In genomic region chr22:40176921-40177737, GRCh38 we compare ENCODE assay signal across 1 cellular context.
TF ChIP-seq lines count a peak whose summit lies in the region.

No MANE protein-coding gene starts in this region.

TF ChIP-seq in HEK293, 187 proteins besides CTCF, POLR2A, EP300 and RAD21 (continued from another document and continues in another):
- TF ChIP-seq ZNF518A (tag by site-specific recombination; conservative IDR thresholded peaks at IDR 0.05; ENCODE audit: low read depth) (no peak), ZNF398 (tag by site-specific recombination; IDR thresholded peaks at IDR 0.05) (peak; percentile 63), ZNF391 (tag by site-specific recombination; IDR thresholded peaks at IDR 0.05; ENCODE audit: borderline replicate concordance, low read depth) (no peak), PRDM10 (tag by site-specific recombination; IDR thresholded peaks at IDR 0.05) (peak; percentile 30; the same call in 1 of the 2 replicates), ZNF701 (tag by site-specific recombination; IDR thresholded peaks at IDR 0.05) (no peak), ZNF449 (tag by site-specific recombination; IDR thresholded peaks at IDR 0.05) (no peak), BCL6B (tag by site-specific recombination; IDR thresholded peaks at IDR 0.05) (no peak), BCL11A (tag by site-specific recombination; IDR thresholded peaks at IDR 0.05; ENCODE audit: low read depth) (no peak), WT1 (tag by site-specific recombination; IDR thresholded peaks at IDR 0.05) (peak; percentile 67), ZIC2 (tag by site-specific recombination; IDR thresholded peaks at IDR 0.05) (peak; percentile 75), ZNF791 (tag by site-specific recombination; IDR thresholded peaks at IDR 0.05) (no peak), YY2 (tag by site-specific recombination; IDR thresholded peaks at IDR 0.05) (no peak), ZNF174 (tag by site-specific recombination; IDR thresholded peaks at IDR 0.05) (no peak), ZNF366 (tag by site-specific recombination; conservative IDR thresholded peaks at IDR 0.05) (0 out of 2 replicates have a peak, but pooled peaks have one; percentile 29), ZNF837 (tag by site-specific recombination; IDR thresholded peaks at IDR 0.05) (no peak), ZNF175 (tag by site-specific recombination; IDR thresholded peaks at IDR 0.05) (no peak), ZNF341 (tag by site-specific recombination; IDR thresholded peaks at IDR 0.05; ENCODE audit: low read depth) (no peak), ZNF214 (tag by site-specific recombination; IDR thresholded peaks at IDR 0.05; ENCODE audit: borderline replicate concordance) (no peak), GFI1B (tag by site-specific recombination; IDR thresholded peaks at IDR 0.05) (no peak), ZBTB10 (tag by site-specific recombination; IDR thresholded peaks at IDR 0.05) (no peak), ZNF146 (tag by site-specific recombination; IDR thresholded peaks at IDR 0.05) (no peak), SP2 (tag by site-specific recombination; IDR thresholded peaks at IDR 0.05) (peak; percentile 38; the same call in 1 of the 2 replicates), ZNF76 (tag by site-specific recombination; IDR thresholded peaks at IDR 0.05; ENCODE audit: borderline replicate concordance, low read depth) (no peak), ZNF624 (tag by site-specific recombination; IDR thresholded peaks at IDR 0.05) (no peak), ZNF274 (IDR thresholded peaks at IDR 0.05; ENCODE audit: low read length) (no peak), ZNF274 (tag by site-specific recombination; IDR thresholded peaks at IDR 0.05; ENCODE audit: borderline replicate concordance) (no peak), ZBTB48 (tag by site-specific recombination; IDR thresholded peaks at IDR 0.05) (peak; percentile 93), GLIS1 (tag by site-specific recombination; IDR thresholded peaks at IDR 0.05) (peak; percentile 84), ZNF600 (tag by site-specific recombination; IDR thresholded peaks at IDR 0.05) (peak; percentile 51; the same call in 1 of the 2 replicates), REST (tag by site-specific recombination; IDR thresholded peaks at IDR 0.05) (no peak), EGR2 (tag by site-specific recombination; IDR thresholded peaks at IDR 0.05; ENCODE audit: low read depth) (peak; percentile 95), YY1 (tag by site-specific recombination; IDR thresholded peaks at IDR 0.05) (no peak), ZFP69B (tag by site-specific recombination; IDR thresholded peaks at IDR 0.05) (peak; percentile 96), ZBTB49 (tag by site-specific recombination; IDR thresholded peaks at IDR 0.05; ENCODE audit: low read depth) (no peak), ZNF133 (tag by site-specific recombination; IDR thresholded peaks at IDR 0.05) (no peak), ZNF571 (tag by site-specific recombination; IDR thresholded peaks at IDR 0.05) (no peak), SCRT1 (tag by site-specific recombination; IDR thresholded peaks at IDR 0.05; ENCODE audit: borderline replicate concordance) (no peak), ZSCAN16 (tag by site-specific recombination; IDR thresholded peaks at IDR 0.05) (no peak)
